Comparison of ENCODE assay signal across 1 cellular context in the genomic region with DNA sequence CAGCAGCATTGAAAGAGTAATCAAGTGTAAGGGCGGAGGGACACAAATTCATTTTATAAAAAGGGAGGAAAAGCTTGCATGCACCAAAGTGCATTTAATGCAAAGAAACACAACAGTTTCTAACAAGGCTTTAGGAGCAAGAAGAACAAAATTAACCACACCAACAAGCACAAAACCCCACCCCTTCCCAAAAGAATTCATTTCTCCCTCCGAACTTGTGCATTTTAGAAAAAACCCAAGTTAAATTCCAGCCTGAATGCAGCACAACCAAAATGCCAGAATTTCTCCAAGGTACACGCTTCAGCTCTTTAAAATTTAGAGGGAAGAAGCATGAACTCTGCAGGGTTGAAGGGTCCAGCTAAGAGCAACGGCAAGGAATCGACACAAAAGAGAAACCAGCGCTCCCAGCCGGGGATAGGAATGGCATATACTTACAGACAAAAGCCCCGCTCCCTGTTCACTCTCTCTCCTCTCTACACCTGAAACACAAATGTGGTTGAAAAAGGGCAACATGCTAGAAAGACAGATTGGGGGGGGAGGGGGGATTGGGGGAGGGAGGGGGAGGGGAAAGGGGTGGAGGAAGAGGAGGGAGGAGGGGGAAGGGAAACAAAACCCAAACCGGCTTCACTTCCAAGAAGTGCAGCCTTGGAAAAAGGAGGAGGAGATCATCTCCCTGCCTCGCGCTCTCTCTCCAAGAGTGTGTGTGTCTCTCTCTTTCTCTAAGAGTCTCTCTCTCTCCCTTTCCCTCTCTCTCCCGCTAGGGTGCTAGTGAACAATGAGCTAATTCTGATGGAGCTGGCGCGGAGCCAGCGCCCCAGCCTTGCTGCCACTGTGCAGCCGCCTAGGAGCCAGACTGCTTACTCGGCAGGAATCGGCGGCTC.
A peak's percentile ranks its signal among the peaks of the same experiment; 100 is the strongest.
TF ChIP-seq lines count a peak whose summit lies in the region.

A gene with protein sequence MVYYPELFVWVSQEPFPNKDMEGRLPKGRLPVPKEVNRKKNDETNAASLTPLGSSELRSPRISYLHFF (minus strand): TSS at position 494 of the 881 bp plus-strand sequence. CDS start 1,422 bp downstream, outside the sequence.

TF ChIP-seq in K562, 482 proteins besides CTCF, POLR2A, EP300 and RAD21 (continued from another document):
- no peak for TF ChIP-seq HDAC6 (IDR thresholded peaks at IDR 0.05; ENCODE audit: low read depth, low read length)
- TF ChIP-seq, protein P1, sequence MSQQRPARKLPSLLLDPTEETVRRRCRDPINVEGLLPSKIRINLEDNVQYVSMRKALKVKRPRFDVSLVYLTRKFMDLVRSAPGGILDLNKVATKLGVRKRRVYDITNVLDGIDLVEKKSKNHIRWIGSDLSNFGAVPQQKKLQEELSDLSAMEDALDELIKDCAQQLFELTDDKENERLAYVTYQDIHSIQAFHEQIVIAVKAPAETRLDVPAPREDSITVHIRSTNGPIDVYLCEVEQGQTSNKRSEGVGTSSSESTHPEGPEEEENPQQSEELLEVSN (IDR thresholded peaks at IDR 0.05; ENCODE audit: borderline replicate concordance in 1 of 2, extremely low read depth in 1 of 2, insufficient read depth in 1 of 2, insufficient read length in 1 of 2, low read depth in 1 of 2, low read length in 1 of 2, poor library complexity in 1 of 2, severe bottlenecking in 1 of 2), result peak in 1 of 2 experiments; percentile 1
- no peak for TF ChIP-seq POLR2AphosphoS2 (IDR thresholded peaks at IDR 0.05; ENCODE audit: low read length)
- peak; percentile 35; the same call in 1 of the 2 replicates for TF ChIP-seq MAFK (IDR thresholded peaks at IDR 0.05; ENCODE audit: low read length)
- peak; percentile 69 for TF ChIP-seq C11orf30 (IDR thresholded peaks at IDR 0.05; ENCODE audit: low read depth)
- TF ChIP-seq EZH2 (IDR thresholded peaks at IDR 0.05; ENCODE audit: borderline replicate concordance, low read depth, low read length), result no peak
- peak; percentile 69 for TF ChIP-seq HNRNPK (IDR thresholded peaks at IDR 0.05; ENCODE audit: low read depth, low read length, poor library complexity, severe bottlenecking)
- 0 out of 2 replicates have a peak, but pooled peaks have one; percentile 43 for TF ChIP-seq SMAD4 (CRISPR knock-in tag; conservative IDR thresholded peaks at IDR 0.05)
- no peak for TF ChIP-seq PHB2 (IDR thresholded peaks at IDR 0.05; ENCODE audit: low read depth)
- TF ChIP-seq, protein P2, sequence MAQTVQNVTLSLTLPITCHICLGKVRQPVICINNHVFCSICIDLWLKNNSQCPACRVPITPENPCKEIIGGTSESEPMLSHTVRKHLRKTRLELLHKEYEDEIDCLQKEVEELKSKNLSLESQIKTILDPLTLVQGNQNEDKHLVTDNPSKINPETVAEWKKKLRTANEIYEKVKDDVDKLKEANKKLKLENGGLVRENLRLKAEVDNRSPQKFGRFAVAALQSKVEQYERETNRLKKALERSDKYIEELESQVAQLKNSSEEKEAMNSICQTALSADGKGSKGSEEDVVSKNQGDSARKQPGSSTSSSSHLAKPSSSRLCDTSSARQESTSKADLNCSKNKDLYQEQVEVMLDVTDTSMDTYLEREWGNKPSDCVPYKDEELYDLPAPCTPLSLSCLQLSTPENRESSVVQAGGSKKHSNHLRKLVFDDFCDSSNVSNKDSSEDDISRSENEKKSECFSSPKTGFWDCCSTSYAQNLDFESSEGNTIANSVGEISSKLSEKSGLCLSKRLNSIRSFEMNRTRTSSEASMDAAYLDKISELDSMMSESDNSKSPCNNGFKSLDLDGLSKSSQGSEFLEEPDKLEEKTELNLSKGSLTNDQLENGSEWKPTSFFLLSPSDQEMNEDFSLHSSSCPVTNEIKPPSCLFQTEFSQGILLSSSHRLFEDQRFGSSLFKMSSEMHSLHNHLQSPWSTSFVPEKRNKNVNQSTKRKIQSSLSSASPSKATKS (CRISPR knock-in tag; IDR thresholded peaks at IDR 0.05), result no peak
- no peak for TF ChIP-seq KDM4B (IDR thresholded peaks at IDR 0.05; ENCODE audit: borderline replicate concordance in 2 of 2, low read depth in 1 of 2)
- TF ChIP-seq NRF1 (conservative IDR thresholded peaks at IDR 0.05 in 1 of 2, IDR thresholded peaks at IDR 0.05 in 1 of 2), result no peak
- TF ChIP-seq SMAD1 (IDR thresholded peaks at IDR 0.05; ENCODE audit: low read depth, low read length, partially characterized antibody), result peak; percentile 42
- TF ChIP-seq MAFG (tag; conservative IDR thresholded peaks at IDR 0.05), result no peak
- no peak for TF ChIP-seq GABPB1 (CRISPR knock-in tag; IDR thresholded peaks at IDR 0.05)
- no peak for TF ChIP-seq STAT5A (IDR thresholded peaks at IDR 0.05; ENCODE audit: borderline replicate concordance, low read length)
- TF ChIP-seq KDM1A (IDR thresholded peaks at IDR 0.05), result peak in 1 of 2 experiments; percentile 70; a peak in 2 of 4 replicates
- TF ChIP-seq, protein P3, sequence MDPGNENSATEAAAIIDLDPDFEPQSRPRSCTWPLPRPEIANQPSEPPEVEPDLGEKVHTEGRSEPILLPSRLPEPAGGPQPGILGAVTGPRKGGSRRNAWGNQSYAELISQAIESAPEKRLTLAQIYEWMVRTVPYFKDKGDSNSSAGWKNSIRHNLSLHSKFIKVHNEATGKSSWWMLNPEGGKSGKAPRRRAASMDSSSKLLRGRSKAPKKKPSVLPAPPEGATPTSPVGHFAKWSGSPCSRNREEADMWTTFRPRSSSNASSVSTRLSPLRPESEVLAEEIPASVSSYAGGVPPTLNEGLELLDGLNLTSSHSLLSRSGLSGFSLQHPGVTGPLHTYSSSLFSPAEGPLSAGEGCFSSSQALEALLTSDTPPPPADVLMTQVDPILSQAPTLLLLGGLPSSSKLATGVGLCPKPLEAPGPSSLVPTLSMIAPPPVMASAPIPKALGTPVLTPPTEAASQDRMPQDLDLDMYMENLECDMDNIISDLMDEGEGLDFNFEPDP (CRISPR knock-in tag; IDR thresholded peaks at IDR 0.05), result no peak
- TF ChIP-seq ARID2 (IDR thresholded peaks at IDR 0.05), result no peak
- no peak for TF ChIP-seq MTA2 (IDR thresholded peaks at IDR 0.05; ENCODE audit: low read depth)
- TF ChIP-seq, protein P4, sequence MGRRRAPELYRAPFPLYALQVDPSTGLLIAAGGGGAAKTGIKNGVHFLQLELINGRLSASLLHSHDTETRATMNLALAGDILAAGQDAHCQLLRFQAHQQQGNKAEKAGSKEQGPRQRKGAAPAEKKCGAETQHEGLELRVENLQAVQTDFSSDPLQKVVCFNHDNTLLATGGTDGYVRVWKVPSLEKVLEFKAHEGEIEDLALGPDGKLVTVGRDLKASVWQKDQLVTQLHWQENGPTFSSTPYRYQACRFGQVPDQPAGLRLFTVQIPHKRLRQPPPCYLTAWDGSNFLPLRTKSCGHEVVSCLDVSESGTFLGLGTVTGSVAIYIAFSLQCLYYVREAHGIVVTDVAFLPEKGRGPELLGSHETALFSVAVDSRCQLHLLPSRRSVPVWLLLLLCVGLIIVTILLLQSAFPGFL (CRISPR knock-in tag; IDR thresholded peaks at IDR 0.05), result no peak
- 0 out of 2 replicates have a peak, but pooled peaks have one; percentile 39 for TF ChIP-seq JUND (IDR thresholded peaks at IDR 0.05; ENCODE audit: borderline replicate concordance, low read depth, low read length)
- TF ChIP-seq JUND (tag; IDR thresholded peaks at IDR 0.05; ENCODE audit: borderline replicate concordance, low read depth, low read length), result no peak
- TF ChIP-seq XRCC5 (IDR thresholded peaks at IDR 0.05; ENCODE audit: low read depth, low read length), result no peak
- no peak for TF ChIP-seq HDAC2 (IDR thresholded peaks at IDR 0.05)
- TF ChIP-seq ZNF41 (CRISPR knock-in tag; conservative IDR thresholded peaks at IDR 0.05), result no peak
- TF ChIP-seq, protein P5, sequence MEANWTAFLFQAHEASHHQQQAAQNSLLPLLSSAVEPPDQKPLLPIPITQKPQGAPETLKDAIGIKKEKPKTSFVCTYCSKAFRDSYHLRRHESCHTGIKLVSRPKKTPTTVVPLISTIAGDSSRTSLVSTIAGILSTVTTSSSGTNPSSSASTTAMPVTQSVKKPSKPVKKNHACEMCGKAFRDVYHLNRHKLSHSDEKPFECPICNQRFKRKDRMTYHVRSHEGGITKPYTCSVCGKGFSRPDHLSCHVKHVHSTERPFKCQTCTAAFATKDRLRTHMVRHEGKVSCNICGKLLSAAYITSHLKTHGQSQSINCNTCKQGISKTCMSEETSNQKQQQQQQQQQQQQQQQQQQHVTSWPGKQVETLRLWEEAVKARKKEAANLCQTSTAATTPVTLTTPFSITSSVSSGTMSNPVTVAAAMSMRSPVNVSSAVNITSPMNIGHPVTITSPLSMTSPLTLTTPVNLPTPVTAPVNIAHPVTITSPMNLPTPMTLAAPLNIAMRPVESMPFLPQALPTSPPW (CRISPR knock-in tag; IDR thresholded peaks at IDR 0.05), result peak; percentile 37; the same call in 1 of the 2 replicates
- no peak for TF ChIP-seq SIRT6 (IDR thresholded peaks at IDR 0.05; ENCODE audit: low read depth, low read length)
- TF ChIP-seq ZFPM2 (CRISPR knock-in tag; IDR thresholded peaks at IDR 0.05), result no peak
- no peak for TF ChIP-seq HCFC1 (IDR thresholded peaks at IDR 0.05; ENCODE audit: low read depth, low read length)
- TF ChIP-seq PRPF4 (IDR thresholded peaks at IDR 0.05; ENCODE audit: insufficient read depth, low read depth, low read length, poor library complexity, severe bottlenecking), result no peak
- TF ChIP-seq ZNF311 (CRISPR knock-in tag; IDR thresholded peaks at IDR 0.05), result no peak
- no peak for TF ChIP-seq ELF2 (CRISPR knock-in tag; IDR thresholded peaks at IDR 0.05)
- TF ChIP-seq ZNF316 (IDR thresholded peaks at IDR 0.05), result peak; percentile 80
- TF ChIP-seq ZEB2 (IDR thresholded peaks at IDR 0.05), result no peak
- no peak for TF ChIP-seq FOSL1 (tag; conservative IDR thresholded peaks at IDR 0.05)
- TF ChIP-seq, protein P6, sequence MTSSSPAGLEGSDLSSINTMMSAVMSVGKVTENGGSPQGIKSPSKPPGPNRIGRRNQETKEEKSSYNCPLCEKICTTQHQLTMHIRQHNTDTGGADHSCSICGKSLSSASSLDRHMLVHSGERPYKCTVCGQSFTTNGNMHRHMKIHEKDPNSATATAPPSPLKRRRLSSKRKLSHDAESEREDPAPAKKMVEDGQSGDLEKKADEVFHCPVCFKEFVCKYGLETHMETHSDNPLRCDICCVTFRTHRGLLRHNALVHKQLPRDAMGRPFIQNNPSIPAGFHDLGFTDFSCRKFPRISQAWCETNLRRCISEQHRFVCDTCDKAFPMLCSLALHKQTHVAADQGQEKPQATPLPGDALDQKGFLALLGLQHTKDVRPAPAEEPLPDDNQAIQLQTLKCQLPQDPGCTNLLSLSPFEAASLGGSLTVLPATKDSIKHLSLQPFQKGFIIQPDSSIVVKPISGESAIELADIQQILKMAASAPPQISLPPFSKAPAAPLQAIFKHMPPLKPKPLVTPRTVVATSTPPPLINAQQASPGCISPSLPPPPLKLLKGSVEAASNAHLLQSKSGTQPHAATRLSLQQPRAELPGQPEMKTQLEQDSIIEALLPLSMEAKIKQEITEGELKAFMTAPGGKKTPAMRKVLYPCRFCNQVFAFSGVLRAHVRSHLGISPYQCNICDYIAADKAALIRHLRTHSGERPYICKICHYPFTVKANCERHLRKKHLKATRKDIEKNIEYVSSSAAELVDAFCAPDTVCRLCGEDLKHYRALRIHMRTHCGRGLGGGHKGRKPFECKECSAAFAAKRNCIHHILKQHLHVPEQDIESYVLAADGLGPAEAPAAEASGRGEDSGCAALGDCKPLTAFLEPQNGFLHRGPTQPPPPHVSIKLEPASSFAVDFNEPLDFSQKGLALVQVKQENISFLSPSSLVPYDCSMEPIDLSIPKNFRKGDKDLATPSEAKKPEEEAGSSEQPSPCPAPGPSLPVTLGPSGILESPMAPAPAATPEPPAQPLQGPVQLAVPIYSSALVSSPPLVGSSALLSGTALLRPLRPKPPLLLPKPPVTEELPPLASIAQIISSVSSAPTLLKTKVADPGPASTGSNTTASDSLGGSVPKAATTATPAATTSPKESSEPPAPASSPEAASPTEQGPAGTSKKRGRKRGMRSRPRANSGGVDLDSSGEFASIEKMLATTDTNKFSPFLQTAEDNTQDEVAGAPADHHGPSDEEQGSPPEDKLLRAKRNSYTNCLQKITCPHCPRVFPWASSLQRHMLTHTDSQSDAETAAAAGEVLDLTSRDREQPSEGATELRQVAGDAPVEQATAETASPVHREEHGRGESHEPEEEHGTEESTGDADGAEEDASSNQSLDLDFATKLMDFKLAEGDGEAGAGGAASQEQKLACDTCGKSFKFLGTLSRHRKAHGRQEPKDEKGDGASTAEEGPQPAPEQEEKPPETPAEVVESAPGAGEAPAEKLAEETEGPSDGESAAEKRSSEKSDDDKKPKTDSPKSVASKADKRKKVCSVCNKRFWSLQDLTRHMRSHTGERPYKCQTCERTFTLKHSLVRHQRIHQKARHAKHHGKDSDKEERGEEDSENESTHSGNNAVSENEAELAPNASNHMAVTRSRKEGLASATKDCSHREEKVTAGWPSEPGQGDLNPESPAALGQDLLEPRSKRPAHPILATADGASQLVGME (CRISPR knock-in tag; IDR thresholded peaks at IDR 0.05), result no peak
- TF ChIP-seq ATF7 (IDR thresholded peaks at IDR 0.05), result peak; percentile 37; the same call in 1 of the 2 replicates
- no peak for TF ChIP-seq MCM2 (IDR thresholded peaks at IDR 0.05; ENCODE audit: low read depth)
